Comparison of ENCODE assay signal across 31 cellular contexts in the genomic region with DNA sequence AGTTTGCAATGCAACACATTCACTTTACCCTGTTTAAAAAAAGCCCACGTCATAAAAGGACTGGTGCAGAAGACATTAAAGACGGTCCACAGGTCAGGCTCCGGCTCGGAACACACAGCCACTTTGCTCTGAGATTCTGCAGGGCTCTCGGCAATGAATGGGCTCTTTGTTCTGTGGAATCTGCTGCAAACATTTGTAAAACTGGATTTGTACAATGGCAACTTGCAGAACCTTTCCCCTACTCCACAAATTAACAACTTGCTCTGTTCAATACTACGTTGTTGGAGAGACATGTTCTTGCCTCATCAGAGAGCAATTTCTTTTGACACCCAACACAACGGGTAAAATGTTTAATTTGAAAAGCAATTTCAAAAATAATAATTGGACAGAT. TPM values are rescaled to one million over a fixed set of nuclear protein-coding genes. Genes with fewer than 3 reads are reported as not detected.
DNase-seq lines count a peak whose midpoint lies in the region; FAIRE-seq and TF ChIP-seq lines count a peak whose summit lies in the region.
"Had no signal": no experiment of that assay in that cellular context is flagged by ENCODE, and none has a peak within 500 bp of the region (broad histone marks: within the 10 kb centered on the region; RNA-seq: fewer than 3 reads in every experiment).

No MANE protein-coding gene starts in this region.

- H2AFZ ChIP-seq in astrocyte (ENCODE audit: low read depth, low read length) = no peak overlapping the region

- no peak for FAIRE-seq in astrocyte (lab: Jason Lieb, UNC)
- FAIRE-seq: GM12891, GM19239, K562 had no signal

- H4K20me1 ChIP-seq in astrocyte (ENCODE audit: insufficient read depth, low read length) = no peaks in the 10 kb centered on the region

- H3K4me3 ChIP-seq in astrocyte (ENCODE audit: insufficient read depth, low read depth, low read length) = no peak overlapping the region
- H3K4me3 ChIP-seq in right atrium auricular region = no peak overlapping the region
- H3K4me3 ChIP-seq in spleen = no peak overlapping the region
- H3K4me3 ChIP-seq: gastrocnemius medialis, K562, SK-N-MC had no signal

- WGBS in spleen, 5 donors = 85 to 97% (median 95%) methylated on average over 7 of the region's 7 CpGs

- peaks cover 4% of the 10 kb centered on the region for H3K27me3 Mint-ChIP-seq in astrocyte (ENCODE audit: low read depth, unreplicated experiment)
- H3K27me3 Mint-ChIP-seq: naive B cell had no signal

- H3K27ac ChIP-seq in astrocyte (ENCODE audit: low read depth, low read length) (no peak overlapping the region), right atrium auricular region (no peak overlapping the region), spleen (no peak overlapping the region)
- H3K27ac ChIP-seq: gastrocnemius medialis, SK-N-MC had no signal

- no peaks in the 10 kb centered on the region for H3K79me2 ChIP-seq in astrocyte (ENCODE audit: insufficient read depth, low read length)

- H3K27ac Mint-ChIP-seq in astrocyte (ENCODE audit: unreplicated experiment) = no peak overlapping the region
- H3K27ac Mint-ChIP-seq: activated naive CD4-positive, alpha-beta T cell treated with anti-CD3 and anti-CD28 coated beads, Interleukin-2, amount 50 U/mL, for 24 hours; activated T-helper 1 cell treated with anti-CD3 and anti-CD28 coated beads, Interleukin-12 subunit alpha, Interleukin-12 subunit beta, Interleukin-2, Interleukin-4 antibody, amounts not matched to agents 30 ng/mL and 10 ng/mL and 1 ng/mL, durations not matched to agents 14 hours and 24 hours and 36 hours; naive B cell; T-helper 17 cell had no signal

- no peaks in the 10 kb centered on the region for H3K36me3 ChIP-seq in astrocyte (ENCODE audit: insufficient read depth, low read length)
- no peaks in the 10 kb centered on the region for H3K36me3 ChIP-seq in right atrium auricular region
- H3K36me3 ChIP-seq in spleen = peaks cover 0 to 6% (median 0%) of the 10 kb centered on the region in 6 donors
- H3K36me3 ChIP-seq: gastrocnemius medialis had no signal

- H3K4me2 ChIP-seq in astrocyte (ENCODE audit: low read length) = no peak overlapping the region

- TF ChIP-seq POLR2A in spleen (IDR thresholded peaks at IDR 0.05) = no peak

- intact Hi-C loops in spleen (cut with DNase I; ENCODE audit: low total_unique reads) = no loop called here

- DNase-seq in Ammon's horn (ENCODE audit: low spot score) = peak; percentile 79
- DNase-seq in astrocyte (ENCODE audit: low read depth) = no peak
- peak; percentile 92 for DNase-seq in islet precursor cell
- DNase-seq in putamen (ENCODE audit: low spot score) = peak; percentile 55
- DNase-seq in activated naive CD4-positive, alpha-beta T cell treated with anti-CD3 and anti-CD28 coated beads, Interleukin-2, amount 50 U/mL, for 16 hours = no peak
- no peak for DNase-seq in right atrium auricular region (ENCODE audit: low spot score)
- no peak for DNase-seq in SK-N-DZ (ENCODE audit: low spot score)
- no peak for DNase-seq in spleen
- DNase-seq: 8988T; activated CD4-positive, alpha-beta T cell treated with anti-CD3 and anti-CD28 coated beads for 48 hours; AML-193; aorta; cerebellar nuclear complex; DND-41; gastrocnemius medialis; MM.1S; naive B cell; NCI-H1436 treated with DMSO at 0.1 percent for 48 hours; NCI-H510A; T-helper 17 cell had no signal

- H3K4me3 Mint-ChIP-seq in astrocyte (ENCODE audit: unreplicated experiment) = peak overlapping the region; percentile 5
- H3K4me3 Mint-ChIP-seq: activated naive CD4-positive, alpha-beta T cell treated with anti-CD3 and anti-CD28 coated beads, Interleukin-2, amount 50 U/mL, for 24 hours; activated T-helper 1 cell treated with anti-CD3 and anti-CD28 coated beads, Interleukin-12 subunit alpha, Interleukin-12 subunit beta, Interleukin-2, Interleukin-4 antibody, amounts not matched to agents 30 ng/mL and 10 ng/mL and 1 ng/mL, durations not matched to agents 14 hours and 24 hours and 36 hours; naive B cell; T-helper 17 cell had no signal

- no peaks in the 10 kb centered on the region for H3K4me1 Mint-ChIP-seq in astrocyte (ENCODE audit: low read depth, unreplicated experiment)
- H3K4me1 Mint-ChIP-seq: activated naive CD4-positive, alpha-beta T cell treated with anti-CD3 and anti-CD28 coated beads, Interleukin-2, amount 50 U/mL, for 24 hours; naive B cell; T-helper 17 cell had no signal

- no peak for TF ChIP-seq CTCF in astrocyte (IDR thresholded peaks at IDR 0.05; ENCODE audit: insufficient read depth, low read depth, low read length)
- TF ChIP-seq CTCF in right atrium auricular region (IDR thresholded peaks at IDR 0.05) = no peak
- TF ChIP-seq CTCF in spleen (IDR thresholded peaks at IDR 0.05 in 8 of 11, conservative IDR thresholded peaks at IDR 0.05 in 3 of 11) = no peak

- H3K9me3 ChIP-seq in astrocyte (ENCODE audit: insufficient read depth, low read depth, low read length) (no peaks in the 10 kb centered on the region), right atrium auricular region (no peaks in the 10 kb centered on the region), spleen (no peaks in the 10 kb centered on the region)
- H3K9me3 ChIP-seq: gastrocnemius medialis had no signal

- peaks cover 29% of the 10 kb centered on the region for H3K36me3 Mint-ChIP-seq in astrocyte (ENCODE audit: low read depth, unreplicated experiment)
- H3K36me3 Mint-ChIP-seq: activated naive CD4-positive, alpha-beta T cell treated with anti-CD3 and anti-CD28 coated beads, Interleukin-2, amount 50 U/mL, for 24 hours had no signal

- H3K4me1 ChIP-seq in astrocyte (ENCODE audit: insufficient read depth, low read length) (no peaks in the 10 kb centered on the region), right atrium auricular region (no peaks in the 10 kb centered on the region), spleen (no peaks in the 10 kb centered on the region)
- H3K4me1 ChIP-seq: gastrocnemius medialis had no signal

- H3K9ac ChIP-seq in astrocyte (ENCODE audit: low read length) = no peak overlapping the region

- peaks cover 2% of the 10 kb centered on the region for H3K9me3 Mint-ChIP-seq in astrocyte (ENCODE audit: unreplicated experiment)
- H3K9me3 Mint-ChIP-seq: activated naive CD4-positive, alpha-beta T cell treated with anti-CD3 and anti-CD28 coated beads, Interleukin-2, amount 50 U/mL, for 24 hours; activated T-helper 1 cell treated with anti-CD3 and anti-CD28 coated beads, Interleukin-12 subunit alpha, Interleukin-12 subunit beta, Interleukin-2, Interleukin-4 antibody, amounts not matched to agents 30 ng/mL and 10 ng/mL and 1 ng/mL, durations not matched to agents 14 hours and 24 hours and 36 hours; naive B cell had no signal

- H3K27me3 ChIP-seq in astrocyte (ENCODE audit: insufficient read depth, low read length) = peaks cover 10% of the 10 kb centered on the region
- no peaks in the 10 kb centered on the region for H3K27me3 ChIP-seq in right atrium auricular region
- H3K27me3 ChIP-seq in spleen (replicated peaks in 1 of 7) = no peaks in the 10 kb centered on the region
- H3K27me3 ChIP-seq: gastrocnemius medialis had no signal

RNA-seq across cellular contexts. Expression of a gene that starts 13.0 kb away (rescaled TPM):
- total RNA-seq in astrocyte = 0.26 TPM in 1 of 2 replicates, not detected in the other
- not detected for total RNA-seq in right atrium auricular region
- polyA plus RNA-seq in SK-N-DZ (2014; cell fraction: cytosol; rRNA removed) = 1.4 and 2.7 TPM in 2 replicates
- 0.65 and 1.0 TPM in 2 replicates for polyA plus RNA-seq in SK-N-DZ (2014; cell fraction: nucleus; rRNA removed)
- total RNA-seq in spleen = 100 to 1,000 TPM; 127 to 378 (median 231) TPM
- polyA plus RNA-seq in spleen = 100 to 1,000 TPM in 1 of 3 donors, 10 to 100 TPM in 2; 46.5 to 182 (median 65.0) TPM
- total RNA-seq: activated T-helper 1 cell treated with anti-CD3 and anti-CD28 coated beads, Interleukin-12 subunit alpha, Interleukin-12 subunit beta, Interleukin-2, Interleukin-4 antibody, amounts not matched to agents 30 ng/mL and 10 ng/mL and 1 ng/mL, durations not matched to agents 14 hours and 24 hours and 36 hours; aorta; esophagus mucosa; gastrocnemius medialis; kidney epithelial cell; lung microvascular endothelial cell; osteoblast; subcutaneous adipose tissue; T-helper 17 cell had no signal
- polyA plus RNA-seq: aorta had no signal

Comparison
In these comparisons a context has a peak if more than half of its experiments do, and no peak if none do; other contexts are left out.
1. DNase-seq: peak in Ammon's horn (single experiment), islet precursor cell (single experiment) and putamen (single experiment); none in astrocyte (single experiment), activated naive CD4-positive, alpha-beta T cell treated with anti-CD3 and anti-CD28 coated beads, Interleukin-2, amount 50 U/mL, for 16 hours (single experiment), right atrium auricular region (single experiment), SK-N-DZ (single experiment) and spleen (single experiment).
2. RNA of a gene that starts 13.0 kb away (total RNA-seq): 127 to 378 TPM in spleen; not detected in right atrium auricular region and 0.26 TPM in astrocyte; every median in the first group is over 100 times any median in the second.